Comparison of ENCODE assay signal across 21 cellular contexts in the genomic region with DNA sequence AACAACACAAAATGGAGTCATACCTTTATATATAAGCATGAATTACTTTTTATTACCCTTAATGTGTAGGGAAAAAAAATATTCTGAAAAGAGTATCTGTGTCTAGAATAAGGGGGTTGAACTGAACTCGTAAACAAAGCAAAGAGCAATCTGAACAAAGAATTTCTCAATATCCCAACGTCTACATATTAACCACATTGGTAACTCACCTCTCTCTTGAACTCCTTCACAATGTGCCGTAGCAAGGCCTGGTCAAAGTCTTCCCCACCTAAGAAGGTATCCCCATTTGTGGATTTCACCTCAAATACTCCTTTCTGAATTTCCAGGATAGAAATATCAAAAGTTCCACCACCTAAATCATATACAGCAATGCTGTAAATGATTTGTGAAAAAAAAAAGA. TPM values are rescaled to one million over a fixed set of nuclear protein-coding genes. Genes with fewer than 3 reads are reported as not detected.
DNase-seq lines count a peak whose midpoint lies in the region; ATAC-seq, FAIRE-seq and TF ChIP-seq lines count a peak whose summit lies in the region.
"Had no signal": no experiment of that assay in that cellular context is flagged by ENCODE, and none has a peak within 500 bp of the region (broad histone marks: within the 10 kb centered on the region; RNA-seq: fewer than 3 reads in every experiment).

No MANE protein-coding gene starts in this region.

- H4K20me1 ChIP-seq in K562 (replicated peaks; ENCODE audit: control insufficient read depth, insufficient read depth, low read length): peaks cover 4% of the 10 kb centered on the region

- no peak for TF ChIP-seq EP300 in K562 (IDR thresholded peaks at IDR 0.05; ENCODE audit: low read length)

- H3K27ac Mint-ChIP-seq in CD4-positive, alpha-beta memory T cell: peak overlapping the region; percentile 86 to 99 (median 91)
- peak overlapping the region in 8 of 9 donors; percentile 45 to 94 (median 78) for H3K27ac Mint-ChIP-seq in naive thymus-derived CD4-positive, alpha-beta T cell
- H3K27ac Mint-ChIP-seq: neural progenitor cell had no signal

- peaks cover 67 to 73% of the 10 kb centered on the region in 2 donors for H3K36me3 Mint-ChIP-seq in CD4-positive, alpha-beta memory T cell
- peaks cover 12 to 63% (median 42%) of the 10 kb centered on the region in 5 donors for H3K36me3 Mint-ChIP-seq in naive thymus-derived CD4-positive, alpha-beta T cell

- FAIRE-seq in K562 (lab: Jason Lieb, UNC): no peak
- FAIRE-seq: H1, small intestine had no signal

- H3K9me3 ChIP-seq in CD4-positive, alpha-beta memory T cell (ENCODE audit: control insufficient read depth in 1 of 2, low read length in 2 of 2): no peaks in the 10 kb centered on the region
- no peaks in the 10 kb centered on the region for H3K9me3 ChIP-seq in K562 (replicated peaks; ENCODE audit: control insufficient read depth, insufficient read depth, low read depth, low read length)
- no peaks in the 10 kb centered on the region for H3K9me3 ChIP-seq in naive thymus-derived CD4-positive, alpha-beta T cell (ENCODE audit: control insufficient read depth in 2 of 3, low read length in 3 of 3)
- no peaks in the 10 kb centered on the region for H3K9me3 ChIP-seq in heart left ventricle
- H3K9me3 ChIP-seq: Caco-2, gastroesophageal sphincter had no signal

- in situ Hi-C loops in K562 (cut with MboI): no loop called here

- H3K4me3 Mint-ChIP-seq in CD4-positive, alpha-beta memory T cell: peak overlapping the region in 5 of 8 donors; percentile 17 to 73 (median 51)
- H3K4me3 Mint-ChIP-seq in naive thymus-derived CD4-positive, alpha-beta T cell: peak overlapping the region in 3 of 10 donors; percentile 16 to 49 (median 18)
- H3K4me3 Mint-ChIP-seq: neural progenitor cell had no signal

- peaks cover 63% of the 10 kb centered on the region for H3K4me1 ChIP-seq in CD4-positive, alpha-beta memory T cell (ENCODE audit: insufficient read depth, low read length)
- no peaks in the 10 kb centered on the region; a peak in 1 of 5 replicates for H3K4me1 ChIP-seq in K562 (replicated peaks in 1 of 2; ENCODE audit: control insufficient read depth in 2 of 2, insufficient read depth in 2 of 2, low read length in 2 of 2)
- H3K4me1 ChIP-seq in naive thymus-derived CD4-positive, alpha-beta T cell (ENCODE audit: control insufficient read depth in 2 of 2, insufficient read depth in 2 of 2, low read length in 2 of 2): peaks cover 21 to 38% of the 10 kb centered on the region in 2 donors
- peaks cover 0 to 31% (median 6%) of the 10 kb centered on the region in 12 donors for H3K4me1 ChIP-seq in heart left ventricle
- H3K4me1 ChIP-seq: neural progenitor cell had no signal

- CTCF ChIA-PET in CD4-positive, alpha-beta memory T cell (lab: Charles Lee; ENCODE audit: partially characterized antibody): interaction anchor here (1.6 to 2.4 kb wide), 4 partner anchors 9 to 116 kb away, joined by 7 to 15 read pairs (median 12); a partner anchor contains a TSS
- CTCF ChIA-PET in K562 (lab: Yijun Ruan, JAX; ENCODE audit: low intra/inter-chr PET ratio): no interaction called here
- CTCF ChIA-PET in naive thymus-derived CD4-positive, alpha-beta T cell (lab: Charles Lee): interaction anchor here (0.6 kb wide), 1 partner anchor 86 kb away, joined by 3 read pairs; no protein-coding TSS in a partner anchor

- H3K4me1 Mint-ChIP-seq in CD4-positive, alpha-beta memory T cell: peaks cover 40 to 74% (median 52%) of the 10 kb centered on the region in 4 donors
- peaks cover 20 to 73% (median 58%) of the 10 kb centered on the region in 7 donors for H3K4me1 Mint-ChIP-seq in naive thymus-derived CD4-positive, alpha-beta T cell
- H3K4me1 Mint-ChIP-seq: neural progenitor cell had no signal

- H3K4me3 ChIP-seq in CD4-positive, alpha-beta memory T cell (ENCODE audit: low read length in 2 of 2): no peak overlapping the region
- H3K4me3 ChIP-seq in LNCaP clone FGC (ENCODE audit: low read depth, low read length): peak overlapping the region; percentile 27
- no peak overlapping the region for H3K4me3 ChIP-seq in K562
- no peak overlapping the region for H3K4me3 ChIP-seq in naive thymus-derived CD4-positive, alpha-beta T cell (ENCODE audit: low read length)
- no peak overlapping the region for H3K4me3 ChIP-seq in heart left ventricle
- H3K4me3 ChIP-seq: cardiac muscle cell, gastroesophageal sphincter, neural progenitor cell had no signal

- intact Hi-C loops in CD4-positive, alpha-beta memory T cell (cut with micrococcal nuclease): no loop called here
- intact Hi-C loops in K562 (cut with micrococcal nuclease) (no loop called here), heart left ventricle (cut with DNase I) (no loop called here)
- intact Hi-C loops in naive thymus-derived CD4-positive, alpha-beta T cell (cut with micrococcal nuclease): no loop called here

- no peak overlapping the region for H3K9ac ChIP-seq in K562 (ENCODE audit: insufficient read depth in 1 of 2, low read depth in 2 of 2, low read length in 2 of 2)
- H3K9ac ChIP-seq: neural progenitor cell had no signal

- H2AFZ ChIP-seq in K562 (ENCODE audit: low read depth, low read length): no peak overlapping the region
- H2AFZ ChIP-seq: neural progenitor cell had no signal

- no peaks in the 10 kb centered on the region for H3K9me1 ChIP-seq in K562 (ENCODE audit: control insufficient read depth, insufficient read depth, low read length)

- TF ChIP-seq POLR2A in K562 (conservative IDR thresholded peaks at IDR 0.05): no peak
- no peak for TF ChIP-seq POLR2A in heart left ventricle (IDR thresholded peaks at IDR 0.05)

- POLR2A ChIA-PET in CD4-positive, alpha-beta memory T cell (lab: Charles Lee; ENCODE audit: partially characterized antibody): interaction anchor here (1.5 to 4.2 kb wide), 4 partner anchors 8 to 102 kb away, joined by 5 to 33 read pairs (median 20); a partner anchor contains a TSS
- POLR2A ChIA-PET in K562 (lab: Yijun Ruan, JAX): interaction anchor here (0.9 to 5.1 kb wide), 5 partner anchors 8 to 102 kb away, joined by 3 to 73 read pairs (median 3); a partner anchor contains a TSS
- POLR2A ChIA-PET in naive thymus-derived CD4-positive, alpha-beta T cell (lab: Charles Lee): interaction anchor here (1.9 to 3.0 kb wide), 2 partner anchors 8 to 23 kb away, joined by 10 to 28 read pairs; a partner anchor contains a TSS

- no peaks in the 10 kb centered on the region for H3K9me3 Mint-ChIP-seq in CD4-positive, alpha-beta memory T cell
- H3K9me3 Mint-ChIP-seq in naive thymus-derived CD4-positive, alpha-beta T cell: peaks cover 0 to 2% (median 0%) of the 10 kb centered on the region in 11 donors
- H3K9me3 Mint-ChIP-seq: neural progenitor cell had no signal

- TF ChIP-seq CTCF in LNCaP clone FGC (IDR thresholded peaks at IDR 0.05; ENCODE audit: control insufficient read depth, extremely low read depth, insufficient read depth) (no peak), K562 (IDR thresholded peaks at IDR 0.05 in 2 of 3, conservative IDR thresholded peaks at IDR 0.05 in 1 of 3; ENCODE audit: insufficient read depth in 2 of 3, low read depth in 1 of 3, low read length in 3 of 3) (no peak), heart left ventricle (IDR thresholded peaks at IDR 0.05) (no peak)

- H3K79me2 ChIP-seq in K562 (ENCODE audit: control insufficient read depth, insufficient read depth, low read length): peaks cover 94% of the 10 kb centered on the region

- H3K4me2 ChIP-seq in K562 (ENCODE audit: insufficient read depth, low read length): no peak overlapping the region
- H3K4me2 ChIP-seq: neural progenitor cell had no signal

- no peaks in the 10 kb centered on the region for H3K27me3 ChIP-seq in CD4-positive, alpha-beta memory T cell (ENCODE audit: insufficient read depth, low read length)
- no peaks in the 10 kb centered on the region for H3K27me3 ChIP-seq in K562 (ENCODE audit: control insufficient read depth in 2 of 2, insufficient read depth in 2 of 2, low read length in 2 of 2)
- H3K27me3 ChIP-seq in naive thymus-derived CD4-positive, alpha-beta T cell (ENCODE audit: control insufficient read depth in 2 of 2, insufficient read depth in 2 of 2, low read length in 2 of 2): no peaks in the 10 kb centered on the region
- no peaks in the 10 kb centered on the region for H3K27me3 ChIP-seq in heart left ventricle
- H3K27me3 ChIP-seq: cardiac muscle cell, gastroesophageal sphincter, neural progenitor cell had no signal

- no peaks in the 10 kb centered on the region for H3K27me3 Mint-ChIP-seq in CD4-positive, alpha-beta memory T cell
- no peaks in the 10 kb centered on the region for H3K27me3 Mint-ChIP-seq in naive thymus-derived CD4-positive, alpha-beta T cell

- TF ChIP-seq RAD21 in K562 (CRISPR knock-in tag; conservative IDR thresholded peaks at IDR 0.05 in 1 of 2, IDR thresholded peaks at IDR 0.05 in 1 of 2): no peak

- 93% methylated on average over 3 of the region's 3 CpGs for WGBS in K562 (ENCODE audit: insufficient coverage, low coverage, missing lambda C conversion rate)
- 81 to 89% (median 82%) methylated on average over 3 of the region's 3 CpGs for WGBS in heart left ventricle, 4 donors

- H3K36me3 ChIP-seq in CD4-positive, alpha-beta memory T cell (ENCODE audit: insufficient read depth, low read length): peaks cover 84% of the 10 kb centered on the region
- H3K36me3 ChIP-seq in K562 (ENCODE audit: control insufficient read depth, insufficient read depth, low read length) (peaks cover 95% of the 10 kb centered on the region), heart left ventricle (peaks cover 3 to 98% (median 97%) of the 10 kb centered on the region in 9 donors)
- H3K36me3 ChIP-seq in naive thymus-derived CD4-positive, alpha-beta T cell (ENCODE audit: control insufficient read depth in 2 of 3, insufficient read depth in 3 of 3, low read length in 3 of 3): peaks cover 40 to 86% (median 56%) of the 10 kb centered on the region in 3 experiments

- no TSS peak for BruUV-seq in K562 (replicated peaks; lab: Mats Ljungman, UMichigan)

- H3K27ac ChIP-seq in CD4-positive, alpha-beta memory T cell (ENCODE audit: low read depth, low read length): peak overlapping the region; percentile 64
- H3K27ac ChIP-seq in K562 (ENCODE audit: extremely low read depth, low read depth, low read length) (no peak overlapping the region), heart left ventricle (no peak overlapping the region)
- H3K27ac ChIP-seq in naive thymus-derived CD4-positive, alpha-beta T cell (ENCODE audit: low read depth, low read length): peak overlapping the region; percentile 4
- H3K27ac ChIP-seq: cardiac muscle cell, gastroesophageal sphincter, neural progenitor cell had no signal

- no peak for DNase-seq in CD4-positive, alpha-beta memory T cell
- no peak for DNase-seq in LNCaP clone FGC (ENCODE audit: low read depth)
- no peak for DNase-seq in K562 (ENCODE audit: extremely low read depth in 1 of 4, low spot score in 3 of 4)
- no peak for DNase-seq in naive thymus-derived CD4-positive, alpha-beta T cell
- DNase-seq in NCI-H345 (lab: John Stamatoyannopoulos, UW): no peak
- no peak for DNase-seq in heart left ventricle
- DNase-seq: Caco-2; NCI-H187; NCI-H2227 treated with DMSO at 0.1 percent for 48 hours; NCI-H82; OCI-M1; Right ventricle myocardium superior; small intestine; stimulated activated CD4-positive, alpha-beta T cell treated with anti-CD3 and anti-CD28 coated beads, Interleukin-4, amount 100 ng/mL, for 24 hours; SW 1271 had no signal

- ATAC-seq in K562: no peak
- ATAC-seq in naive thymus-derived CD4-positive, alpha-beta T cell: no peak
- ATAC-seq in heart left ventricle: no peak
- no peak for ATAC-seq in HG02798 (IDR thresholded peaks at IDR 0.05; ENCODE audit: poor library complexity, unreplicated experiment)
- ATAC-seq: esophagus mucosa, gastroesophageal sphincter had no signal

RNA-seq across cellular contexts. Expression of a gene that starts 8.4 kb away (rescaled TPM):
- total RNA-seq in CD4-positive, alpha-beta memory T cell: 100 to 1,000 TPM; 144 to 171 TPM
- 100 to 1,000 TPM; 144 to 163 TPM for polyA plus RNA-seq in CD4-positive, alpha-beta memory T cell
- 389 and 542 TPM in 2 replicates for total RNA-seq in K562 (2011; cell fraction: chromatin; rRNA removed; ENCODE audit: low replicate concordance)
- total RNA-seq in K562 (2011; cell fraction: nucleolus; rRNA removed): 228 and 277 TPM in 2 replicates
- 287 and 329 TPM in 2 replicates for total RNA-seq in K562 (2011; cell fraction: nucleoplasm; rRNA removed)
- 482 and 583 TPM in 2 replicates for total RNA-seq in K562 (2014; rRNA removed)
- total RNA-seq in K562 (2014; rRNA removed; fragmentation: Illumina TruSeq; extraction: Trizol): 548 and 597 TPM in 2 replicates
- 522 and 545 TPM in 2 replicates for total RNA-seq in K562 (2015; rRNA removed; fragmentation: Illumina TruSeq; extraction: Trizol)
- 481 and 498 TPM in 2 replicates for total RNA-seq in K562 (2021)
- polyA plus RNA-seq in K562 (2011; rRNA removed): 296 and 361 TPM in 2 replicates
- polyA plus RNA-seq in K562 (2011; cell fraction: cytosol; rRNA removed): 229 and 239 TPM in 2 replicates
- 225 and 240 TPM in 2 replicates for polyA plus RNA-seq in K562 (2011; cell fraction: nucleus; rRNA removed)
- 333 and 576 TPM in 2 replicates for polyA plus RNA-seq in K562 (2012)
- polyA plus RNA-seq in K562 (2014; fragmentation: Illumina TruSeq; extraction: Trizol): 474 and 552 TPM in 2 replicates
- polyA plus RNA-seq in K562 (2014; fragmentation: Nextera tagmentation; extraction: Ambion mirVana): 100 to 1,000 TPM; 195 to 294 TPM
- 514 and 537 TPM in 2 replicates for polyA plus RNA-seq in K562 (2014; rRNA removed)
- 500 and 528 TPM in 2 replicates for polyA minus RNA-seq in K562 (2011; rRNA and poly(A)+ RNA removed)
- 329 and 345 TPM in 2 replicates for polyA minus RNA-seq in K562 (2011; cell fraction: cytosol; rRNA and poly(A)+ RNA removed)
- polyA minus RNA-seq in K562 (2011; cell fraction: nucleus; rRNA and poly(A)+ RNA removed): 149 and 198 TPM in 2 replicates
- 100 to 1,000 TPM; 152 to 274 (median 185) TPM for total RNA-seq in naive thymus-derived CD4-positive, alpha-beta T cell
- 100 to 1,000 TPM; 143 to 171 TPM for polyA plus RNA-seq in naive thymus-derived CD4-positive, alpha-beta T cell
- total RNA-seq in heart left ventricle: 100 to 1,000 TPM; 211 to 481 (median 313) TPM
- 100 to 1,000 TPM; 115 to 408 TPM for polyA plus RNA-seq in heart left ventricle

RNA-seq across cellular contexts. Expression of a gene that starts 23.8 kb away (rescaled TPM):
- 10 to 100 TPM; 42.6 to 46.5 TPM for total RNA-seq in CD4-positive, alpha-beta memory T cell
- 10 to 100 TPM; 31.1 to 45.2 TPM for polyA plus RNA-seq in CD4-positive, alpha-beta memory T cell
- 43.7 and 83.9 TPM in 2 replicates for total RNA-seq in K562 (2011; cell fraction: chromatin; rRNA removed; ENCODE audit: low replicate concordance)
- 26.2 and 27.1 TPM in 2 replicates for total RNA-seq in K562 (2011; cell fraction: nucleolus; rRNA removed)
- 53.3 and 65.5 TPM in 2 replicates for total RNA-seq in K562 (2011; cell fraction: nucleoplasm; rRNA removed)
- total RNA-seq in K562 (2014; rRNA removed) (149 and 157 TPM in 2 replicates), K562 (2014; rRNA removed; fragmentation: Illumina TruSeq; extraction: Trizol) (190 and 225 TPM in 2 replicates), K562 (2015; rRNA removed; fragmentation: Illumina TruSeq; extraction: Trizol) (146 and 159 TPM in 2 replicates), K562 (2021) (189 and 209 TPM in 2 replicates), heart left ventricle (100 to 1,000 TPM in 1 of 9 donors, 10 to 100 TPM in 8; 52.4 to 116 (median 81.8) TPM)
- polyA plus RNA-seq in K562 (2011; rRNA removed) (113 and 179 TPM in 2 replicates), K562 (2014; fragmentation: Illumina TruSeq; extraction: Trizol) (162 and 198 TPM in 2 replicates), K562 (2014; fragmentation: Nextera tagmentation; extraction: Ambion mirVana) (10 to 100 TPM; 53.7 to 57.3 TPM), K562 (2014; rRNA removed) (137 and 164 TPM in 2 replicates), heart left ventricle (100 to 1,000 TPM in 1 of 2 donors, 10 to 100 TPM in 1; 19.0 to 104 TPM)
- polyA plus RNA-seq in K562 (2011; cell fraction: cytosol; rRNA removed): 43.2 and 61.7 TPM in 2 replicates
- polyA plus RNA-seq in K562 (2011; cell fraction: nucleus; rRNA removed): 33.0 and 41.2 TPM in 2 replicates
- 93.8 and 122 TPM in 2 replicates for polyA plus RNA-seq in K562 (2012)
- 249 and 254 TPM in 2 replicates for polyA minus RNA-seq in K562 (2011; rRNA and poly(A)+ RNA removed)
- polyA minus RNA-seq in K562 (2011; cell fraction: cytosol; rRNA and poly(A)+ RNA removed): 67.7 and 94.2 TPM in 2 replicates
- 25.3 and 40.0 TPM in 2 replicates for polyA minus RNA-seq in K562 (2011; cell fraction: nucleus; rRNA and poly(A)+ RNA removed)
- total RNA-seq in naive thymus-derived CD4-positive, alpha-beta T cell: 100 to 1,000 TPM in 2 of 5 experiments, 10 to 100 TPM in 3; 40.6 to 137 (median 84.1) TPM
- 10 to 100 TPM; 19.0 to 21.8 TPM for polyA plus RNA-seq in naive thymus-derived CD4-positive, alpha-beta T cell

Comparison
In these comparisons a context has a peak if more than half of its experiments do, and no peak if none do; other contexts are left out.
1. H3K27ac ChIP-seq: peak in CD4-positive, alpha-beta memory T cell (single experiment) and naive thymus-derived CD4-positive, alpha-beta T cell (single experiment); none in K562 (single experiment) and heart left ventricle (0 of 12).